Comparison of ENCODE assay signal across 22 cellular contexts in genomic region chr14:67950386-67950785, GRCh38.
"Had no signal": no experiment of that assay in that cellular context is flagged by ENCODE, and none has a peak within 500 bp of the region (broad histone marks: within the 10 kb centered on the region; RNA-seq: fewer than 3 reads in every experiment).

No MANE protein-coding gene starts in this region.

- ATAC-seq: HepG2, PC-3, SK-N-SH treated with all-trans-retinoic acid at 6 μM for 48 hours had no signal

- DNase-seq: IMR-90, Kasumi-1, KG1, MM.1S, NCI-H1092 treated with DMSO at 0.1 percent for 48 hours, NCI-H1436, NCI-H187, NCI-H2029, NCI-H2081 treated with DMSO at 0.1 percent for 48 hours, NCI-H2171, NCI-H226, NCI-H446, NCI-H510A, NCI-H524 treated with DMSO at 0.1 percent for 48 hours, NCI-H69, NCI-H774, PC-3, Right ventricle myocardium superior, RPMI8226, SIG-M5 had no signal
